Comparison of ENCODE assay signal across 8 cellular contexts in genomic region chr13:28138756-28139470, GRCh38. TPM values are rescaled to one million over a fixed set of nuclear protein-coding genes. Genes with fewer than 3 reads are reported as not detected.
DNase-seq lines count a peak whose midpoint lies in the region; ATAC-seq and TF ChIP-seq lines count a peak whose summit lies in the region.

No MANE protein-coding gene starts in this region.

- H3K36me3 ChIP-seq in IMR-90 (ENCODE audit: control insufficient read depth, insufficient read depth, low read length), result no peaks in the 10 kb centered on the region
- no peaks in the 10 kb centered on the region for H3K36me3 ChIP-seq in SK-N-MC (ENCODE audit: insufficient read depth, low read length)

- dilution Hi-C loops in IMR-90 (cut with HindIII; ENCODE audit: low sequenced_read_pairs, unreplicated experiment), result no loop called here

- CTCF ChIA-PET in IMR-90 (lab: Yijun Ruan, JAX), result no interaction called here

- peaks cover 46% of the 10 kb centered on the region for H4K20me1 ChIP-seq in IMR-90 (ENCODE audit: insufficient read depth, low read length)

- H3K4me2 ChIP-seq in IMR-90 (ENCODE audit: low read depth, low read length), result peak overlapping the region; percentile 97

- H3K9ac ChIP-seq in IMR-90 (ENCODE audit: low read depth, low read length) (peak overlapping the region; percentile 87), SK-N-MC (ENCODE audit: insufficient read length) (peak overlapping the region; percentile 97)

- 0% methylated on average over 15 of the region's 60 CpGs; no CpG with 5 or more reads in 1 of the 2 experiments for WGBS in IMR-90 (ENCODE audit: extremely low coverage in 2 of 2, insufficient read length in 1 of 2), 2 experiments

- in situ Hi-C loops in IMR-90 (cut with MboI; ENCODE audit: low sequenced_read_pairs), result no loop called here

- peak overlapping the region; percentile 8; the same call in 1 of the 2 replicates for H2BK120ac ChIP-seq in IMR-90 (ENCODE audit: low read depth, low read length)

- intact Hi-C loops in IMR-90 (cut with micrococcal nuclease), result loop anchor here (1.0 to 5.0 kb wide), 5 partner anchors 142 to 520 kb away; partner anchors contain the start of gene POMP

- BruUV-seq in IMR-90 (replicated peaks; lab: Mats Ljungman, UMichigan), result no TSS peak

- POLR2A ChIA-PET in IMR-90 (lab: Charles Lee; ENCODE audit: unreplicated experiment), result interaction anchor here (0.6 to 1.0 kb wide), 2 partner anchors 127 to 1735 kb away, joined by 3 to 5 read pairs; no protein-coding TSS in a partner anchor

- TF ChIP-seq CTCF in IMR-90 (conservative IDR thresholded peaks at IDR 0.05; ENCODE audit: low read depth, low read length), result no peak

- peak overlapping the region; percentile 87 for H3K14ac ChIP-seq in IMR-90 (replicated peaks; ENCODE audit: low read depth, low read length)

- H2AFZ ChIP-seq in IMR-90 (replicated peaks; ENCODE audit: low read length, poor library complexity), result peak overlapping the region; percentile 93

- peak overlapping the region; percentile 74 for H3K4ac ChIP-seq in IMR-90 (ENCODE audit: low read depth, low read length)

- H3K27me3 ChIP-seq in IMR-90 (ENCODE audit: control insufficient read depth, insufficient read depth, low read length), result no peaks in the 10 kb centered on the region

- no peak overlapping the region for H2BK15ac ChIP-seq in IMR-90 (ENCODE audit: low read depth, low read length)

- peak; percentile 37 for ATAC-seq in GM21447 (IDR thresholded peaks at IDR 0.05; ENCODE audit: unreplicated experiment)
- peak; percentile 69 for ATAC-seq in IMR-90 (ENCODE audit: low read depth)

- no peak for TF ChIP-seq RAD21 in IMR-90 (IDR thresholded peaks at IDR 0.05; ENCODE audit: low read length)

- no peak overlapping the region for H4K5ac ChIP-seq in IMR-90 (ENCODE audit: low read depth, low read length)

- no peak overlapping the region for H2BK20ac ChIP-seq in IMR-90 (ENCODE audit: low read depth, low read length)

- H2AK5ac ChIP-seq in IMR-90 (ENCODE audit: low read depth, low read length), result no peak overlapping the region

- DNase-seq in DMS114 treated with DMSO at 0.1 percent for 48 hours (lab: John Stamatoyannopoulos, UW; ENCODE audit: unreplicated experiment) (peak; percentile 31), IMR-90 (peak; percentile 91), SK-N-MC (ENCODE audit: low read depth, low spot score) (peak; percentile 81), globus pallidus (ENCODE audit: low spot score) (peak; percentile 80), occipital lobe (lab: John Stamatoyannopoulos, UW) (peak; percentile 69), superior temporal gyrus (ENCODE audit: extremely low spot score) (peak; percentile 42)
- peak; percentile 88 for DNase-seq in activated naive CD4-positive, alpha-beta T cell treated with anti-CD3 and anti-CD28 coated beads, Interleukin-2, amount 50 U/mL, for 16 hours

- H3K27ac ChIP-seq in IMR-90 (ENCODE audit: insufficient read depth, low read length), result peak overlapping the region; percentile 96
- peak overlapping the region; percentile 95 for H3K27ac ChIP-seq in SK-N-MC

- H3K9me1 ChIP-seq in IMR-90 (ENCODE audit: insufficient read depth, low read length), result peaks cover 3% of the 10 kb centered on the region; the same call in 1 of the 2 replicates

- H2AK9ac ChIP-seq in IMR-90 (replicated peaks; ENCODE audit: low read depth, low read length, poor library complexity), result peak overlapping the region; percentile 97

- peaks cover 13 to 57% of the 10 kb centered on the region in 2 experiments for H3K79me1 ChIP-seq in IMR-90 (ENCODE audit: low read depth in 1 of 2, low read length in 2 of 2)

- peak overlapping the region; percentile 52; the same call in 1 of the 2 replicates for H4K91ac ChIP-seq in IMR-90 (ENCODE audit: insufficient read depth, low read depth, low read length)

- peak overlapping the region; percentile 78 to 86; a peak in 2 of 4 replicates for H4K8ac ChIP-seq in IMR-90 (ENCODE audit: low read depth in 2 of 2, low read length in 2 of 2)

- peak overlapping the region; percentile 71 for H2BK5ac ChIP-seq in IMR-90 (ENCODE audit: low read depth, low read length, poor library complexity, severe bottlenecking)

- H3K9me3 ChIP-seq in IMR-90 (ENCODE audit: control insufficient read depth, insufficient read depth, low read length) (no peaks in the 10 kb centered on the region), SK-N-MC (ENCODE audit: low read depth, low read length) (no peaks in the 10 kb centered on the region)

- H3K23ac ChIP-seq in IMR-90 (ENCODE audit: low read depth, low read length), result no peak overlapping the region

- TF ChIP-seq POLR2A in IMR-90 (IDR thresholded peaks at IDR 0.05; ENCODE audit: low read depth, low read length), result peak; percentile 82

- peaks cover 5% of the 10 kb centered on the region for H3K4me1 ChIP-seq in IMR-90 (ENCODE audit: control insufficient read depth, insufficient read depth, low read length)

- peak overlapping the region; percentile 23; the same call in 1 of the 2 replicates for H3K18ac ChIP-seq in IMR-90 (ENCODE audit: low read depth, low read length)

- peak overlapping the region; percentile 53; the same call in 1 of the 2 replicates for H3K56ac ChIP-seq in IMR-90 (ENCODE audit: extremely low read depth, insufficient read depth, low read length)

- H3K4me3 ChIP-seq in IMR-90 (ENCODE audit: insufficient read depth, low read depth, low read length) (peak overlapping the region; percentile 81), SK-N-MC (peak overlapping the region; percentile 96)

TF ChIP-seq in IMR-90, 13 proteins besides CTCF, POLR2A, EP300 and RAD21:
- TF ChIP-seq MAZ (IDR thresholded peaks at IDR 0.05; ENCODE audit: borderline replicate concordance, low read depth, low read length) (peak; percentile 68; the same call in 1 of the 2 replicates), MXI1 (IDR thresholded peaks at IDR 0.05; ENCODE audit: borderline replicate concordance, low read depth, low read length) (peak; percentile 93; the same call in 1 of the 2 replicates), RFX5 (IDR thresholded peaks at IDR 0.05; ENCODE audit: low read depth, low read length) (no peak), USF2 (IDR thresholded peaks at IDR 0.05; ENCODE audit: low read depth, low read length) (no peak)

RNA-seq across cellular contexts. Expression of gene PAN3, which starts 0.6 kb away (rescaled TPM):
- total RNA-seq in IMR-90 (2012; rRNA removed), result 12.8 and 15.1 TPM in 2 replicates
- polyA plus RNA-seq in IMR-90 (2012; rRNA removed), result 5.1 and 6.6 TPM in 2 replicates
- polyA plus RNA-seq in IMR-90 (2012; cell fraction: cytosol; rRNA removed), result 1.8 TPM in 2 replicates
- 3.1 and 19.2 TPM in 2 replicates for polyA plus RNA-seq in IMR-90 (2012; cell fraction: nucleus; rRNA removed; ENCODE audit: low replicate concordance)
- total RNA-seq in occipital lobe, result 50.2 TPM

RNA-seq across cellular contexts. Expression of gene FLT3, which starts 38.5 kb away (rescaled TPM):
- not detected in 2 replicates for total RNA-seq in IMR-90 (2012; rRNA removed)
- polyA plus RNA-seq in IMR-90 (2012; rRNA removed), result not detected in 2 replicates
- polyA plus RNA-seq in IMR-90 (2012; cell fraction: cytosol; rRNA removed), result not detected in 2 replicates
- polyA plus RNA-seq in IMR-90 (2012; cell fraction: nucleus; rRNA removed; ENCODE audit: low replicate concordance), result not detected in 2 replicates
- total RNA-seq in occipital lobe, result 3.1 TPM

Comparison
In these comparisons a context has a peak if more than half of its experiments do, and no peak if none do; other contexts are left out.
1. Peak in every context shown above with its lines: DNase-seq, ATAC-seq, H3K4me3 ChIP-seq and H3K27ac ChIP-seq.
2. DNase-seq: peak in every context shown above with its lines; median percentile 91 in IMR-90; 88 in activated naive CD4-positive, alpha-beta T cell treated with anti-CD3 and anti-CD28 coated beads, Interleukin-2, amount 50 U/mL, for 16 hours; 81 in SK-N-MC; 80 in globus pallidus; 69 in occipital lobe; 42 in superior temporal gyrus; 31 in DMS114 treated with DMSO at 0.1 percent for 48 hours.